In the genomic region with DNA sequence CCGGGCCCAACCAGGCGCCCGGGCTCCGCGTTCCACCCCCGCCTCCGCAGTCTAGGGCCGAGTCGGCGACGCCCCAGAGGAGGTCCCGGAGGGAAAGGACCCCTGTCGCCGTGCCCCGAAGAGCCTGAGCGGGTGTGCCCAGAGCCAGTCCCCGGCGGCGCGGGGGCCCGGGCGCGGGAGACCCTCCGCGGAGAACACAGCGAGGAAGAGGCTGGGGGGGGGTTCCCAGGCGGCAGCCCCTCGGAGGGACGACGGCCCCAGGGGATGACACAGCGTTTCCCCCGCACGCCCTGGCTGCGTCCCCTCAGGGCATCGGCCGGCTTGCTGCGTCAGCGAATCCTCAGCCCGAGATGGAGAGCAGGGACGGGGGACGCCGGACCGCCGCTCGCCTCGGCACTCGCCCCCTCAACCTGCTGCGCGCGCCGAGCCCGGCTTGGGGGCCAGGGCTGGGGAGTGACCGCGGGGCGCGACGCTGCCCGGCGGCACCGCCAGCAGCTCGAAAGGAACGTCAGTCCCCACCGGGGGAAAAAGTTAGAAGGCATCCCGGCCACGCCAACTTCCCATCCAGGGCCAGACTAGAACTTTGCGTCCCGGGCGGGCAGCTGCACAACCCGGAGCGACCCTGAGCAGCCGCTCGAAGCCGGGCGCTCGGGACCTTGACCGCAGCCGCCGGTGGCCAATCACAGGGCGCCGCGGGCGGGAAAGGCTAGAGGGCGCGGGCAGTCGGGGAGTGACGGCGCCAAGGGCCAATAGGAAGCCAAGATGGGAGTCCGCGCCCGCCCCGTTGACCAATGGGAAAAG, we compare ENCODE assay signal across 8 cellular contexts. TPM values are rescaled to one million over a fixed set of nuclear protein-coding genes. Genes with fewer than 3 reads are reported as not detected.
DNase-seq lines count a peak whose midpoint lies in the region; ATAC-seq and TF ChIP-seq lines count a peak whose summit lies in the region.

No MANE protein-coding gene starts in this region.

- TF ChIP-seq POLR2A in ovary (IDR thresholded peaks at IDR 0.05), result no peak

- peaks cover 24% of the 10 kb centered on the region for H3K4me1 Mint-ChIP-seq in activated naive CD8-positive, alpha-beta T cell treated with anti-CD3 and anti-CD28 coated beads for 36 hours

- H3K27ac Mint-ChIP-seq in activated naive CD8-positive, alpha-beta T cell treated with anti-CD3 and anti-CD28 coated beads for 36 hours, result peak overlapping the region; percentile 88

- H3K4me1 ChIP-seq in ovary (ENCODE audit: insufficient read depth) (peaks cover 3% of the 10 kb centered on the region), thymus (ENCODE audit: control insufficient read depth, insufficient read depth, low read length) (peaks cover 14% of the 10 kb centered on the region)

- 0% methylated on average over 31 to 91 of the region's 91 CpGs for WGBS in ovary, 3 donors
- WGBS in thymus, result under 1% methylated on average over 91 of the region's 91 CpGs

- TF ChIP-seq CTCF in GM12864 (IDR thresholded peaks at IDR 0.05; ENCODE audit: low read depth, low read length, missing control alignments), result no peak
- TF ChIP-seq CTCF in ovary (IDR thresholded peaks at IDR 0.05), result peak in 1 of 3 donors; percentile 22

- peak; percentile 93 for ATAC-seq in HG02642 (IDR thresholded peaks at IDR 0.05; ENCODE audit: poor library complexity, unreplicated experiment)
- peak; percentile 97 for ATAC-seq in Right ventricle myocardium superior (ENCODE audit: poor library complexity)

- H3K27me3 ChIP-seq in ovary (no peaks in the 10 kb centered on the region), thymus (ENCODE audit: control insufficient read depth, insufficient read depth) (no peaks in the 10 kb centered on the region)

- peak overlapping the region; percentile 5 to 80 for H3K27ac ChIP-seq in ovary
- peak overlapping the region; percentile 82 for H3K27ac ChIP-seq in thymus (ENCODE audit: low read depth)

- H3K36me3 ChIP-seq in ovary (no peaks in the 10 kb centered on the region), thymus (ENCODE audit: control insufficient read depth, insufficient read depth) (no peaks in the 10 kb centered on the region)

- H3K36me3 Mint-ChIP-seq in activated naive CD8-positive, alpha-beta T cell treated with anti-CD3 and anti-CD28 coated beads for 36 hours, result peaks cover 2% of the 10 kb centered on the region

- H3K9me3 ChIP-seq in ovary (no peaks in the 10 kb centered on the region), thymus (ENCODE audit: control insufficient read depth) (no peaks in the 10 kb centered on the region)

- no peaks in the 10 kb centered on the region for H3K9me3 Mint-ChIP-seq in activated naive CD8-positive, alpha-beta T cell treated with anti-CD3 and anti-CD28 coated beads for 36 hours

- H3K4me3 Mint-ChIP-seq in activated naive CD8-positive, alpha-beta T cell treated with anti-CD3 and anti-CD28 coated beads for 36 hours, result peak overlapping the region; percentile 78

- DNase-seq in GM12864 (ENCODE audit: low read depth), result peak; percentile 73
- DNase-seq in NCI-H1092 treated with DMSO at 0.1 percent for 48 hours (lab: John Stamatoyannopoulos, UW), result peak; percentile 92
- DNase-seq in SKM-1 treated with dmso at 0.1 percent for 144 hours (lab: John Stamatoyannopoulos, UW; ENCODE audit: unreplicated experiment), result peak; percentile 95
- DNase-seq in activated naive CD8-positive, alpha-beta T cell treated with anti-CD3 and anti-CD28 coated beads for 36 hours, result peak; percentile 97
- peak; percentile 99 for DNase-seq in Right ventricle myocardium superior
- DNase-seq in ovary, result peak; percentile 97 to 99 (median 98)

- H3K27me3 Mint-ChIP-seq in activated naive CD8-positive, alpha-beta T cell treated with anti-CD3 and anti-CD28 coated beads for 36 hours, result no peaks in the 10 kb centered on the region

- H3K4me3 ChIP-seq in GM12864 (ENCODE audit: low read depth, low read length), result peak overlapping the region; percentile 83
- peak overlapping the region; percentile 70 for H3K4me3 ChIP-seq in ovary
- H3K4me3 ChIP-seq in thymus (ENCODE audit: low read length), result peak overlapping the region; percentile 73

- TF ChIP-seq EP300 in ovary (IDR thresholded peaks at IDR 0.05), result no peak

- intact Hi-C loops in Right ventricle myocardium superior (cut with DNase I) (loop anchor here (5.0 kb wide), 2 partner anchors 106 to 179 kb away; no protein-coding TSS in a partner anchor), ovary (cut with DNase I) (loop anchor here in 1 of 4 donors (5.0 kb wide), 1 partner anchor 41 kb away; the partner anchor contains the start of gene RAB11FIP5)

RNA-seq across cellular contexts. Expression of gene SFXN5, which starts 0.7 kb away (rescaled TPM):
- 10 to 100 TPM in 1 of 2 experiments, 1 to 10 TPM in 1; 8.3 to 10.8 TPM for total RNA-seq in activated naive CD8-positive, alpha-beta T cell treated with anti-CD3 and anti-CD28 coated beads for 36 hours
- total RNA-seq in Right ventricle myocardium superior (9.7 TPM), ovary (10 to 100 TPM in 4 of 7 donors, 1 to 10 TPM in 3; 7.7 to 19.3 (median 11.6) TPM)
- polyA plus RNA-seq in ovary (10 to 100 TPM in 1 of 2 donors, 1 to 10 TPM in 1; 4.3 to 14.1 TPM), thymus (6.2 TPM)

RNA-seq across cellular contexts. Expression of gene RAB11FIP5, which starts 41.9 kb away (rescaled TPM):
- 1 to 10 TPM; 4.0 to 4.3 TPM for total RNA-seq in activated naive CD8-positive, alpha-beta T cell treated with anti-CD3 and anti-CD28 coated beads for 36 hours
- total RNA-seq in Right ventricle myocardium superior, result 17.9 TPM
- 10 to 100 TPM; 16.1 to 33.2 (median 25.0) TPM for total RNA-seq in ovary
- 10 to 100 TPM; 19.2 to 57.3 TPM for polyA plus RNA-seq in ovary
- polyA plus RNA-seq in thymus, result 3.8 TPM

Comparison
In these comparisons a context has a peak if more than half of its experiments do, and no peak if none do; other contexts are left out.
1. Peak in every context shown above with its lines: DNase-seq, ATAC-seq, H3K4me3 ChIP-seq and H3K27ac ChIP-seq.